25 cellular contexts compared by ENCODE assay signal in the genomic region with DNA sequence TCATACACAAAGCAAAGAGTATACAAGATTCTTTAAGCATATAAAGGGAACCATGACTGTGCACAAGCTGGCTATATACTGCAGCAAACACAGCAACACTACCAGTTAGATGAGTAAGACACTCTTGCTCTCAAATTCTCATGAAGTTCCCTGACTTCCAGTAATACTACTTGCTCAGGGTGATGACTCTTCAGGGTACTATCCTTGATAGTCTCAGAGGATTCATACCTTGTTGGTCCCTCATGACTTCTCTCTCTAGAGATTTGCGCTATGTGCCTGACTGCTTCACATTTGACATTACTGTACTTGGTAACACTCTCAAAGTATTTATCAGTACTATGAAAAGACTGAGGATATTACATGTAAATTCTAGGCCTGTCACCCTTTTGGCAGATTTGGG.
DNase-seq lines count a peak whose midpoint lies in the region; TF ChIP-seq lines count a peak whose summit lies in the region.
"Had no signal": no experiment of that assay in that cellular context is flagged by ENCODE, and none has a peak within 500 bp of the region (broad histone marks: within the 10 kb centered on the region; RNA-seq: fewer than 3 reads in every experiment).

No MANE protein-coding gene starts in this region.

- no peaks in the 10 kb centered on the region for H3K4me1 ChIP-seq in ACC112 (ENCODE audit: control insufficient read depth, insufficient read depth, low read length, unreplicated experiment)
- H3K4me1 ChIP-seq: Peyer's patch had no signal

- H3K4me3 ChIP-seq in ACC112 (ENCODE audit: low read depth, low read length) = no peak overlapping the region
- no peak overlapping the region for H3K4me3 ChIP-seq in epithelial cell of esophagus (ENCODE audit: low read length)
- H3K4me3 ChIP-seq in foreskin fibroblast (ENCODE audit: low read depth in 1 of 2, low read length in 2 of 2) = no peak overlapping the region
- H3K4me3 ChIP-seq: BLaER1 treated with 17β-estradiol and CSF1 and Interleukin-3, amounts not matched to agents 10 nM and 100 nM; GM23338; Peyer's patch had no signal

- no peaks in the 10 kb centered on the region for H3K36me3 ChIP-seq in ACC112 (ENCODE audit: insufficient read depth, low read length)
- H3K36me3 ChIP-seq: BLaER1 treated with 17β-estradiol and CSF1 and Interleukin-3, amounts not matched to agents 10 nM and 100 nM; Peyer's patch had no signal

- H3K79me2 ChIP-seq in ACC112 (ENCODE audit: control insufficient read depth, insufficient read depth, low read length, unreplicated experiment) = no peaks in the 10 kb centered on the region

- no peak for TF ChIP-seq CTCF in epithelial cell of esophagus (IDR thresholded peaks at IDR 0.05; ENCODE audit: insufficient read depth, low read depth, low read length, missing control alignments)
- no peak for TF ChIP-seq CTCF in foreskin fibroblast (IDR thresholded peaks at IDR 0.05; ENCODE audit: low read depth, low read length)

- in situ Hi-C loops in KBM-7 (cut with MboI; ENCODE audit: low pct_unique_long_range_greater_than_20kb, low sequenced_read_pairs) = no loop called here

- no peak overlapping the region for H3K27ac ChIP-seq in ACC112 (ENCODE audit: low read depth, low read length)
- H3K27ac ChIP-seq: 22Rv1; BLaER1 treated with 17β-estradiol and CSF1 and Interleukin-3, amounts not matched to agents 10 nM and 100 nM; Peyer's patch had no signal

- no peaks in the 10 kb centered on the region for H3K27me3 ChIP-seq in ACC112 (ENCODE audit: insufficient read depth, low read length)
- H3K27me3 ChIP-seq: BLaER1 treated with 17β-estradiol and CSF1 and Interleukin-3, amounts not matched to agents 10 nM and 100 nM; Peyer's patch had no signal

- peak overlapping the region; percentile 7 for H2AFZ ChIP-seq in ACC112 (ENCODE audit: low read length, unreplicated experiment)
- H2AFZ ChIP-seq: GM23338 had no signal

- DNase-seq in LHCN-M2 (ENCODE audit: low read depth) (peak; percentile 32), epithelial cell of esophagus (ENCODE audit: low read depth) (peak; percentile 28), foreskin fibroblast (peak; percentile 3 to 10), NOMO-1 (lab: John Stamatoyannopoulos, UW; ENCODE audit: unreplicated experiment in 2 of 2) (no peak), KBM-7 (no peak), HUDEP-2 (lab: John Stamatoyannopoulos, UW; ENCODE audit: unreplicated experiment in 76 of 76) (no peak)
- DNase-seq: ACHN; AML-193; CD4-positive, alpha-beta T cell; COR-L47; DMS53; H9; KG1; NCI-H1048; NCI-H1417; NCI-H1694; NCI-H2081; NCI-H2227 treated with DMSO at 0.1 percent for 48 hours; NCI-H526 treated with DMSO at 0.1 percent for 48 hours; Peyer's patch; SK-N-SH had no signal

Comparison
In these comparisons a context has a peak if more than half of its experiments do, and no peak if none do; other contexts are left out.
1. DNase-seq: peak in LHCN-M2 (single experiment), epithelial cell of esophagus (single experiment) and foreskin fibroblast (2 of 2); none in NOMO-1 (0 of 2), KBM-7 (single experiment) and HUDEP-2 (0 of 76).